In genomic region chr7:158949359-158949758, GRCh38 we compare ENCODE assay signal across 20 cellular contexts.
"Had no signal": no experiment of that assay in that cellular context is flagged by ENCODE, and none has a peak within 500 bp of the region (broad histone marks: within the 10 kb centered on the region; RNA-seq: fewer than 3 reads in every experiment).

No MANE protein-coding gene starts in this region.

- DNase-seq: activated CD4-positive, alpha-beta memory T cell treated with anti-CD3 and anti-CD28 coated beads for 36 hours; activated CD4-positive, alpha-beta T cell treated with anti-CD3 and anti-CD28 coated beads for 36 hours; activated CD4-positive, alpha-beta T cell treated with anti-CD3 and anti-CD28 coated beads, Interleukin-2, amount 10 ng/mL, durations not matched to agents 24 days and 14 days; activated CD4-positive, CD25-positive, alpha-beta regulatory T cell; activated CD4-positive, CD25-positive, alpha-beta regulatory T cell treated with anti-CD3 and anti-CD28 coated beads, Interleukin-2, amount 50 U/mL, for 72 hours; activated CD8-positive, alpha-beta memory T cell treated with anti-CD3 and anti-CD28 coated beads, Interleukin-2, amount 50 U/mL, for 48 hours; activated gamma-delta T cell; activated naive CD4-positive, alpha-beta T cell; activated naive CD4-positive, alpha-beta T cell treated with anti-CD3 and anti-CD28 coated beads, Interleukin-2, amount 10 ng/mL, durations not matched to agents 7 days and 5 days; activated naive CD8-positive, alpha-beta T cell treated with anti-CD3 and anti-CD28 coated beads, Interleukin-2, amount 10 ng/mL, durations not matched to agents 7 days and 5 days; activated T-cell treated with anti-CD3 and anti-CD28 coated beads for 4 hours; activated T-cell treated with anti-CD3 and anti-CD28 coated beads, Interleukin-2, amount 50 U/mL, for 24 hours; activated T-cell treated with anti-CD3 and anti-CD28 coated beads, Interleukin-2, amount 50 U/mL, for 72 hours; anterior cingulate cortex; brain microvascular endothelial cell; effector CD8-positive, alpha-beta T cell; foreskin fibroblast; T-helper 2 cell had no signal

- H3K4me1 Mint-ChIP-seq: activated CD4-positive, alpha-beta T cell treated with anti-CD3 and anti-CD28 coated beads for 36 hours; activated CD4-positive, alpha-beta T cell treated with anti-CD3 and anti-CD28 coated beads, Interleukin-2, amount 10 ng/mL, durations not matched to agents 24 days and 14 days; activated naive CD4-positive, alpha-beta T cell treated with anti-CD3 and anti-CD28 coated beads, Interleukin-2, amount 10 ng/mL, durations not matched to agents 7 days and 5 days; central memory CD8-positive, alpha-beta T cell had no signal

- H3K27ac Mint-ChIP-seq: activated CD4-positive, alpha-beta memory T cell treated with anti-CD3 and anti-CD28 coated beads for 36 hours; activated CD4-positive, alpha-beta T cell treated with anti-CD3 and anti-CD28 coated beads for 36 hours; activated CD4-positive, alpha-beta T cell treated with anti-CD3 and anti-CD28 coated beads, Interleukin-2, amount 10 ng/mL, durations not matched to agents 24 days and 14 days; activated naive CD4-positive, alpha-beta T cell treated with anti-CD3 and anti-CD28 coated beads, Interleukin-2, amount 10 ng/mL, durations not matched to agents 7 days and 5 days; activated naive CD4-positive, alpha-beta T cell treated with anti-CD3 and anti-CD28 coated beads, Interleukin-2, amount 50 U/mL, for 72 hours; activated naive CD8-positive, alpha-beta T cell treated with anti-CD3 and anti-CD28 coated beads, Interleukin-2, amount 10 ng/mL, durations not matched to agents 7 days and 5 days; activated T-cell treated with anti-CD3 and anti-CD28 coated beads, Interleukin-2, amount 50 U/mL, for 24 hours; activated T-cell treated with anti-CD3 and anti-CD28 coated beads, Interleukin-2, amount 50 U/mL, for 72 hours had no signal

- H3K4me3 Mint-ChIP-seq: activated CD4-positive, alpha-beta memory T cell treated with anti-CD3 and anti-CD28 coated beads for 36 hours; activated CD4-positive, alpha-beta T cell treated with anti-CD3 and anti-CD28 coated beads for 36 hours; activated CD4-positive, alpha-beta T cell treated with anti-CD3 and anti-CD28 coated beads, Interleukin-2, amount 10 ng/mL, durations not matched to agents 24 days and 14 days; activated naive CD4-positive, alpha-beta T cell treated with anti-CD3 and anti-CD28 coated beads, Interleukin-2, amount 10 ng/mL, durations not matched to agents 7 days and 5 days; activated naive CD8-positive, alpha-beta T cell treated with anti-CD3 and anti-CD28 coated beads, Interleukin-2, amount 10 ng/mL, durations not matched to agents 7 days and 5 days; activated T-cell treated with anti-CD3 and anti-CD28 coated beads, Interleukin-2, amount 50 U/mL, for 24 hours; activated T-cell treated with anti-CD3 and anti-CD28 coated beads, Interleukin-2, amount 50 U/mL, for 72 hours; central memory CD8-positive, alpha-beta T cell had no signal

- H3K27me3 Mint-ChIP-seq: activated CD4-positive, alpha-beta memory T cell treated with anti-CD3 and anti-CD28 coated beads for 36 hours; activated CD4-positive, alpha-beta T cell treated with anti-CD3 and anti-CD28 coated beads for 36 hours; activated CD4-positive, alpha-beta T cell treated with anti-CD3 and anti-CD28 coated beads, Interleukin-2, amount 10 ng/mL, durations not matched to agents 24 days and 14 days; activated naive CD4-positive, alpha-beta T cell treated with anti-CD3 and anti-CD28 coated beads, Interleukin-2, amount 10 ng/mL, durations not matched to agents 7 days and 5 days; activated naive CD8-positive, alpha-beta T cell treated with anti-CD3 and anti-CD28 coated beads, Interleukin-2, amount 10 ng/mL, durations not matched to agents 7 days and 5 days; activated T-cell treated with anti-CD3 and anti-CD28 coated beads, Interleukin-2, amount 50 U/mL, for 24 hours; central memory CD8-positive, alpha-beta T cell had no signal

- H3K27me3 ChIP-seq: brain microvascular endothelial cell had no signal

- H3K27ac ChIP-seq: brain microvascular endothelial cell had no signal
